In the genomic region with DNA sequence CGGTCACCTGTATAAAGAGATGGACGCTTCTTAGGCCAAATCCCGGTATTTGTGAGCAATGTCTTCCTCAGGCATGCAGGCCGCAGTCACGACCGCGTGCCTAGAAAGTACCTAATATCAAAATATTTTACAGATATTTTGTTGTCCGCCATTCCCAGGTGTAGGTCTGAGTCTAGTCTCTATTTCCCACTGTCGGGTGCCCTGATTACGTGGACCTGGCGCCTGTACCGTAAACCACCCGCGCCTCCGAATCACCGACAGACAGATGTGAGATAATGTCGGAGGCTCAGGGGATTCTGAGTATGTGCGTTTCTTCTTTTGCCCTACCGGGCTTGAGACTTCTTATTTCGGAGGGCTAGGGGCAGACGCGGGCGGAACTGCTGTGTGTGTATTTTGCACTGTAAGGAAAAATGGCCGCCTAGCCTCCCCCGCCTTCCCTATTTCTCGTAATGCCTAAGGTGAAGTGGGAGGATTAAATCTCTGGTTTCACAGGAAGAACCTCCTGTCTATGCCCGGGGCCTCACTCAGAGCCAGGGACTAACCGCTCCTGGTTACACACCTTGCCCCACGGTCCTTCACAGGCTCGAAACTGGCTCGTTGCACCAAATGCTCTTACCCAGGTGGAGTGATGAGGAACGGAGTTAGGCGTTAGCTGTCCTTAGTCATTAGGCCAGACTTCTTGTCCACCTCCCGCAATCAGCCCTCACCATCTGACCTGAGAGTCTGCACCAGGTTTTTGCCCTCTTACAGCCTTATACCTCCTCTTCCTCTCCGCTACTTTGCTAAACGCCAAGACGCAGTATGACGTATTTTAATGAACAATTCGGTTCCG, we compare ENCODE assay signal across 9 cellular contexts. TPM values are rescaled to one million over a fixed set of nuclear protein-coding genes. Genes with fewer than 3 reads are reported as not detected.
DNase-seq lines count a peak whose midpoint lies in the region; ATAC-seq and TF ChIP-seq lines count a peak whose summit lies in the region.
"Had no signal": no experiment of that assay in that cellular context is flagged by ENCODE, and none has a peak within 500 bp of the region (broad histone marks: within the 10 kb centered on the region; RNA-seq: fewer than 3 reads in every experiment).

No MANE protein-coding gene starts in this region.

- intact Hi-C loops in prostate gland (cut with DNase I): loop anchor here (10.0 kb wide), 1 partner anchor 242 kb away; the partner anchor contains the start of gene DDX3Y

- H3K4me2 ChIP-seq in OCI-LY1 (ENCODE audit: low read length): peak overlapping the region; percentile 67
- H3K4me2 ChIP-seq: BLaER1 had no signal

- no peaks in the 10 kb centered on the region for H3K9me3 ChIP-seq in OCI-LY1 (ENCODE audit: low read length)
- no peaks in the 10 kb centered on the region for H3K9me3 ChIP-seq in effector memory CD4-positive, alpha-beta T cell (ENCODE audit: control insufficient read depth, low read length)
- H3K9me3 ChIP-seq in prostate gland: no peaks in the 10 kb centered on the region
- H3K9me3 ChIP-seq: BLaER1 had no signal

- no peaks in the 10 kb centered on the region for H3K27me3 Mint-ChIP-seq in activated CD8-positive, alpha-beta memory T cell treated with anti-CD3 and anti-CD28 coated beads, Interleukin-2, amount 10 ng/mL, durations not matched to agents 7 days and 5 days

- no peaks in the 10 kb centered on the region for H4K20me1 ChIP-seq in OCI-LY1 (ENCODE audit: insufficient read depth, low read length)
- H4K20me1 ChIP-seq: BLaER1 had no signal

- peak overlapping the region; percentile 93 for H3K4me3 Mint-ChIP-seq in activated CD8-positive, alpha-beta memory T cell treated with anti-CD3 and anti-CD28 coated beads, Interleukin-2, amount 10 ng/mL, durations not matched to agents 7 days and 5 days

- H3K27ac ChIP-seq in OCI-LY1 (ENCODE audit: low read depth, low read length, poor library complexity, severe bottlenecking): peak overlapping the region; percentile 91
- peak overlapping the region; percentile 79 for H3K27ac ChIP-seq in effector memory CD4-positive, alpha-beta T cell (ENCODE audit: insufficient read depth, low read length, poor library complexity, severe bottlenecking)
- H3K27ac ChIP-seq in prostate gland: peak overlapping the region; percentile 84 to 87
- H3K27ac ChIP-seq: BLaER1 had no signal

- peaks cover 41% of the 10 kb centered on the region for H3K36me3 ChIP-seq in OCI-LY1 (ENCODE audit: insufficient read depth, low read length)
- no peaks in the 10 kb centered on the region for H3K36me3 ChIP-seq in effector memory CD4-positive, alpha-beta T cell (ENCODE audit: control insufficient read depth, insufficient read depth, low read length)
- no peaks in the 10 kb centered on the region for H3K36me3 ChIP-seq in prostate gland
- H3K36me3 ChIP-seq: BLaER1 had no signal

- H3K79me2 ChIP-seq in OCI-LY1 (ENCODE audit: insufficient read depth, low read length): peaks cover 21% of the 10 kb centered on the region

- H3K27ac Mint-ChIP-seq in activated CD8-positive, alpha-beta memory T cell treated with anti-CD3 and anti-CD28 coated beads, Interleukin-2, amount 10 ng/mL, durations not matched to agents 7 days and 5 days: peak overlapping the region; percentile 99

- peak; percentile 30 for TF ChIP-seq POLR2A in prostate gland (IDR thresholded peaks at IDR 0.05)

- H3F3A ChIP-seq in OCI-LY1 (ENCODE audit: insufficient read depth, low read length): no peaks in the 10 kb centered on the region

- no peaks in the 10 kb centered on the region for H3K27me3 ChIP-seq in OCI-LY1 (ENCODE audit: insufficient read depth, low read length)
- no peaks in the 10 kb centered on the region for H3K27me3 ChIP-seq in effector memory CD4-positive, alpha-beta T cell (replicated peaks; ENCODE audit: control insufficient read depth, insufficient read depth, low read length, poor library complexity, severe bottlenecking)
- no peaks in the 10 kb centered on the region for H3K27me3 ChIP-seq in prostate gland (replicated peaks; ENCODE audit: insufficient read depth)
- H3K27me3 ChIP-seq: BLaER1 had no signal

- no peaks in the 10 kb centered on the region for H3K9me2 ChIP-seq in OCI-LY1 (ENCODE audit: low read depth, low read length)

- TF ChIP-seq CTCF in OCI-LY1 (IDR thresholded peaks at IDR 0.05; ENCODE audit: low read length) (no peak), prostate gland (IDR thresholded peaks at IDR 0.05) (no peak)

- peaks cover 20% of the 10 kb centered on the region for H3K4me1 Mint-ChIP-seq in activated CD8-positive, alpha-beta memory T cell treated with anti-CD3 and anti-CD28 coated beads, Interleukin-2, amount 10 ng/mL, durations not matched to agents 7 days and 5 days

- DNase-seq in activated CD8-positive, alpha-beta memory T cell treated with anti-CD3 and anti-CD28 coated beads, Interleukin-2, amount 10 ng/mL, durations not matched to agents 7 days and 5 days: peak; percentile 62
- DNase-seq in activated CD8-positive, alpha-beta memory T cell treated with anti-CD3 and anti-CD28 coated beads, Interleukin-2, amount 50 U/mL, for 4 hours: no peak
- peak in 2 of 3 donors; percentile 15 to 31 for DNase-seq in effector memory CD4-positive, alpha-beta T cell
- DNase-seq in prostate gland (ENCODE audit: low spot score) (peak; percentile 54), NCI-H1417 (lab: John Stamatoyannopoulos, UW) (no peak), cerebellar nuclear complex (lab: John Stamatoyannopoulos, UW) (no peak)

- CTCF ChIA-PET in activated CD8-positive, alpha-beta memory T cell treated with anti-CD3 and anti-CD28 coated beads, Interleukin-2, amount 10 ng/mL, durations not matched to agents 7 days and 5 days (lab: Charles Lee): no interaction called here

- H2AFZ ChIP-seq in OCI-LY1 (ENCODE audit: low read length): no peak overlapping the region

- ATAC-seq in activated CD8-positive, alpha-beta memory T cell treated with anti-CD3 and anti-CD28 coated beads, Interleukin-2, amount 10 ng/mL, durations not matched to agents 7 days and 5 days: peak; percentile 44
- ATAC-seq in GM19324 (IDR thresholded peaks at IDR 0.05; ENCODE audit: low FRiP score, unreplicated experiment): no peak

- no peaks in the 10 kb centered on the region for H3K9me3 Mint-ChIP-seq in activated CD8-positive, alpha-beta memory T cell treated with anti-CD3 and anti-CD28 coated beads, Interleukin-2, amount 10 ng/mL, durations not matched to agents 7 days and 5 days (ENCODE audit: low read depth)

- H3K36me3 Mint-ChIP-seq in activated CD8-positive, alpha-beta memory T cell treated with anti-CD3 and anti-CD28 coated beads, Interleukin-2, amount 10 ng/mL, durations not matched to agents 7 days and 5 days: peaks cover 26% of the 10 kb centered on the region

- H3K4me3 ChIP-seq in OCI-LY1 (ENCODE audit: low read depth, low read length, poor library complexity, severe bottlenecking) (peak overlapping the region; percentile 99), prostate gland (peak overlapping the region; percentile 45 to 46)
- peak overlapping the region; percentile 53 for H3K4me3 ChIP-seq in effector memory CD4-positive, alpha-beta T cell (ENCODE audit: insufficient read depth, low read depth, low read length, poor library complexity, severe bottlenecking)
- H3K4me3 ChIP-seq: BLaER1 had no signal

- 1% methylated on average over 31 of the region's 40 CpGs for WGBS in prostate gland

- H3K9ac ChIP-seq in OCI-LY1 (ENCODE audit: low read length): peak overlapping the region; percentile 98
- H3K9ac ChIP-seq: BLaER1 had no signal

- peaks cover 16% of the 10 kb centered on the region for H3K4me1 ChIP-seq in OCI-LY1 (ENCODE audit: insufficient read depth, low read length, severe bottlenecking)
- H3K4me1 ChIP-seq in effector memory CD4-positive, alpha-beta T cell (ENCODE audit: control insufficient read depth, insufficient read depth, low read length, poor library complexity, severe bottlenecking): no peaks in the 10 kb centered on the region
- H3K4me1 ChIP-seq in prostate gland (replicated peaks): no peaks in the 10 kb centered on the region
- H3K4me1 ChIP-seq: BLaER1 had no signal

RNA-seq across cellular contexts. Expression of gene USP9Y, which starts 38.1 kb away (rescaled TPM):
- total RNA-seq in activated CD8-positive, alpha-beta memory T cell treated with anti-CD3 and anti-CD28 coated beads, Interleukin-2, amount 10 ng/mL, durations not matched to agents 7 days and 5 days: 10 to 100 TPM; 16.7 to 25.3 TPM
- 10 to 100 TPM; 28.2 to 33.9 TPM for total RNA-seq in prostate gland

Comparison
In these comparisons a context has a peak if more than half of its experiments do, and no peak if none do; other contexts are left out.
1. DNase-seq: peak in activated CD8-positive, alpha-beta memory T cell treated with anti-CD3 and anti-CD28 coated beads, Interleukin-2, amount 10 ng/mL, durations not matched to agents 7 days and 5 days (single experiment), effector memory CD4-positive, alpha-beta T cell (2 of 3) and prostate gland (single experiment); none in activated CD8-positive, alpha-beta memory T cell treated with anti-CD3 and anti-CD28 coated beads, Interleukin-2, amount 50 U/mL, for 4 hours (single experiment), NCI-H1417 (0 of 3) and cerebellar nuclear complex (0 of 2).
2. H3K4me3 ChIP-seq: peak in every context shown above with its lines; median percentile 99 in OCI-LY1; 53 in effector memory CD4-positive, alpha-beta T cell; 46 in prostate gland.
3. Peak in every context shown above with its lines, with median percentiles within 50 percentile points of each other: H3K27ac ChIP-seq.